Comparison of ENCODE assay signal across 8 cellular contexts in genomic region chr19:36573020-36573947, GRCh38. TPM values are rescaled to one million over a fixed set of nuclear protein-coding genes. Genes with fewer than 3 reads are reported as not detected.
DNase-seq lines count a peak whose midpoint lies in the region; ATAC-seq and TF ChIP-seq lines count a peak whose summit lies in the region.

Gene ZNF529, minus strand, starts transcription at chr19:36573292. Its CDS starts 946 bp downstream, at chr19:36572346.

- ATAC-seq in HG03442 (IDR thresholded peaks at IDR 0.05; ENCODE audit: unreplicated experiment), result peak; percentile 80

- intact Hi-C loops in colonic mucosa (cut with DNase I), result loop anchor here (5.0 kb wide), 1 partner anchor 94 kb away; the partner anchor contains the start of gene ZNF461

- peak within 1 kb of the TSS; percentile 71 to 85 for H3K9ac ChIP-seq in colonic mucosa (ENCODE audit: low read depth in 2 of 2, low read length in 2 of 2)

- H3K4me3 ChIP-seq in BE2C (ENCODE audit: low read depth, low read length), result peak within 1 kb of the TSS; percentile 84
- H3K4me3 ChIP-seq in colonic mucosa, result peak within 1 kb of the TSS; percentile 72

- H3K27me3 ChIP-seq in BE2C, result no peaks in the 10 kb centered on the region
- no peaks in the 10 kb centered on the region for H3K27me3 ChIP-seq in colonic mucosa
- H3K27me3 ChIP-seq in layer of hippocampus (ENCODE audit: control insufficient read depth, insufficient read depth, low read length), result no peaks in the 10 kb centered on the region

- H3K4me1 ChIP-seq in BE2C, result no peaks in the 10 kb centered on the region
- peaks cover 9% of the 10 kb centered on the region for H3K4me1 ChIP-seq in colonic mucosa

- H3K27ac ChIP-seq in colonic mucosa (peak within 1 kb of the TSS; percentile 61), layer of hippocampus (ENCODE audit: low read depth, low read length) (peak within 1 kb of the TSS; percentile 24)

- peaks cover 15% of the 10 kb centered on the region for H3K36me3 ChIP-seq in BE2C
- H3K36me3 ChIP-seq in colonic mucosa, result peaks cover 10% of the 10 kb centered on the region

- no peak for TF ChIP-seq CTCF in BE2C (IDR thresholded peaks at IDR 0.05; ENCODE audit: low read depth, low read length)
- no peak for TF ChIP-seq CTCF in colonic mucosa (IDR thresholded peaks at IDR 0.05)

- H3K9me3 ChIP-seq in BE2C (peaks cover 4% of the 10 kb centered on the region; the same call in 1 of the 2 replicates), colonic mucosa (no peaks in the 10 kb centered on the region)

- DNase-seq in BE2C (peak; percentile 90), GM19238 (ENCODE audit: insufficient read length, low spot score) (peak; percentile 82), NCI-H524 (lab: John Stamatoyannopoulos, UW) (peak; percentile 91 to 96), colonic mucosa (peak; percentile 93)
- peak; percentile 77 to 81 for DNase-seq in activated CD4-positive, alpha-beta T cell treated with anti-CD3 and anti-CD28 coated beads for 4 hours
- DNase-seq in stimulated activated CD4-positive, alpha-beta T cell treated with anti-CD3 and anti-CD28 coated beads, Interleukin-1b, Interleukin-23, amount 100 ng/mL, for 4 hours (ENCODE audit: low read depth in 2 of 2), result peak; percentile 60 to 61

RNA-seq across cellular contexts. Expression of gene ZNF529, which starts in this region (rescaled TPM):
- 7.5 TPM for polyA plus RNA-seq in BE2C (2012; ENCODE audit: insufficient read depth, insufficient read length, low read depth)
- 1 to 10 TPM; 2.1 to 5.0 TPM for total RNA-seq in colonic mucosa

Comparison
In these comparisons a context has a peak if more than half of its experiments do, and no peak if none do; other contexts are left out.
1. Peak in every context shown above with its lines: DNase-seq, ATAC-seq, H3K4me3 ChIP-seq and H3K27ac ChIP-seq.